14 cellular contexts compared by ENCODE assay signal in genomic region chr19:3041756-3042517, GRCh38. TPM values are rescaled to one million over a fixed set of nuclear protein-coding genes. Genes with fewer than 3 reads are reported as not detected.
DNase-seq lines count a peak whose midpoint lies in the region; TF ChIP-seq lines count a peak whose summit lies in the region.
"Had no signal": no experiment of that assay in that cellular context is flagged by ENCODE, and none has a peak within 500 bp of the region (broad histone marks: within the 10 kb centered on the region; RNA-seq: fewer than 3 reads in every experiment).

No MANE protein-coding gene starts in this region.

- intact Hi-C loops in spleen (cut with DNase I; ENCODE audit: low total_unique reads) = no loop called here

- H3K4me1 ChIP-seq in iPS-15b (ENCODE audit: control insufficient read depth, insufficient read depth, low read length) (peaks cover 6% of the 10 kb centered on the region), spleen (peaks cover 0 to 42% (median 12%) of the 10 kb centered on the region in 6 donors)

- 17 to 26% (median 22%) methylated on average over 17 to 38 of the region's 39 CpGs for WGBS in spleen, 5 donors

- DNase-seq in H7 (peak; percentile 84), NCI-H2227 treated with DMSO at 0.1 percent for 48 hours (lab: John Stamatoyannopoulos, UW) (peak; percentile 16), spleen (no peak), SW 1271 (lab: John Stamatoyannopoulos, UW) (no peak), NCI-H526 (lab: John Stamatoyannopoulos, UW) (no peak), NCI-H1105 treated with DMSO at 0.1 percent for 48 hours (lab: John Stamatoyannopoulos, UW) (no peak)
- DNase-seq: Calu3; effector memory CD4-positive, alpha-beta T cell; left ventricle myocardium superior; NCI-H524; RPMI8226; stimulated activated CD4-positive, alpha-beta T cell treated with anti-CD3 and anti-CD28 coated beads, Interleukin-4, amount 100 ng/mL, for 1 hour; T1000 had no signal

- H3K9ac ChIP-seq in iPS-15b (ENCODE audit: low read depth, low read length) = no peak overlapping the region

- H3K27me3 ChIP-seq in H7 (ENCODE audit: control insufficient read depth, insufficient read depth, low read length) = peaks cover 2% of the 10 kb centered on the region; the same call in 1 of the 2 replicates
- peaks cover 4% of the 10 kb centered on the region for H3K27me3 ChIP-seq in iPS-15b (ENCODE audit: control insufficient read depth, insufficient read depth, low read length)
- peaks cover 0 to 28% (median 4%) of the 10 kb centered on the region in 7 donors for H3K27me3 ChIP-seq in spleen (replicated peaks in 1 of 7)

- TF ChIP-seq POLR2A in spleen (IDR thresholded peaks at IDR 0.05) = no peak

- H3K36me3 ChIP-seq in H7 (replicated peaks; ENCODE audit: control insufficient read depth, insufficient read depth, low read length) (no peaks in the 10 kb centered on the region), iPS-15b (ENCODE audit: control insufficient read depth, insufficient read depth, low read length) (no peaks in the 10 kb centered on the region), spleen (no peaks in the 10 kb centered on the region)

- TF ChIP-seq CTCF in spleen (IDR thresholded peaks at IDR 0.05 in 8 of 11, conservative IDR thresholded peaks at IDR 0.05 in 3 of 11) = no peak

- no peaks in the 10 kb centered on the region for H3K9me3 ChIP-seq in iPS-15b (ENCODE audit: control insufficient read depth, insufficient read depth, low read length)
- no peaks in the 10 kb centered on the region for H3K9me3 ChIP-seq in spleen

- H3K4me3 ChIP-seq in H7 (ENCODE audit: insufficient read depth, low read depth, low read length) = peak overlapping the region; percentile 37
- H3K4me3 ChIP-seq in iPS-15b (ENCODE audit: low read depth, low read length) = peak overlapping the region; percentile 45
- H3K4me3 ChIP-seq in spleen = no peak overlapping the region

- peak overlapping the region in 6 of 8 donors; percentile 31 to 70 (median 54) for H3K27ac ChIP-seq in spleen

RNA-seq across cellular contexts. Expression of gene TLE2, which starts 12.9 kb away (rescaled TPM):
- 9.6 and 18.7 TPM in 2 replicates for total RNA-seq in H7 (2014; rRNA removed; shearing (Covaris generic))
- 10 to 100 TPM; 31.7 to 88.0 (median 40.2) TPM for total RNA-seq in spleen
- polyA plus RNA-seq in spleen = 10 to 100 TPM; 12.0 to 46.7 (median 22.8) TPM

RNA-seq across cellular contexts. Expression of gene TLE5, which starts 20.4 kb away (rescaled TPM):
- 300 and 386 TPM in 2 replicates for total RNA-seq in H7 (2014; rRNA removed; shearing (Covaris generic))
- total RNA-seq in spleen = 100 to 1,000 TPM; 325 to 569 (median 425) TPM
- polyA plus RNA-seq in spleen = 100 to 1,000 TPM; 428 to 618 (median 514) TPM

RNA-seq across cellular contexts. Expression of gene GNA11, which starts 52.2 kb away (rescaled TPM):
- 30.0 and 35.0 TPM in 2 replicates for total RNA-seq in H7 (2014; rRNA removed; shearing (Covaris generic))
- 10 to 100 TPM; 22.6 to 41.5 (median 33.4) TPM for total RNA-seq in spleen
- 10 to 100 TPM in 1 of 3 donors, 1 to 10 TPM in 2; 5.1 to 22.7 (median 6.1) TPM for polyA plus RNA-seq in spleen

Comparison
In these comparisons a context has a peak if more than half of its experiments do, and no peak if none do; other contexts are left out.
1. DNase-seq: peak in H7 (single experiment) and NCI-H2227 treated with DMSO at 0.1 percent for 48 hours (single experiment); none in spleen (single experiment), SW 1271 (0 of 2), NCI-H526 (0 of 2) and NCI-H1105 treated with DMSO at 0.1 percent for 48 hours (single experiment).
2. H3K4me3 ChIP-seq: peak in H7 (single experiment) and iPS-15b (single experiment); none in spleen (0 of 8).